2 cellular contexts compared by ENCODE assay signal in the genomic region with DNA sequence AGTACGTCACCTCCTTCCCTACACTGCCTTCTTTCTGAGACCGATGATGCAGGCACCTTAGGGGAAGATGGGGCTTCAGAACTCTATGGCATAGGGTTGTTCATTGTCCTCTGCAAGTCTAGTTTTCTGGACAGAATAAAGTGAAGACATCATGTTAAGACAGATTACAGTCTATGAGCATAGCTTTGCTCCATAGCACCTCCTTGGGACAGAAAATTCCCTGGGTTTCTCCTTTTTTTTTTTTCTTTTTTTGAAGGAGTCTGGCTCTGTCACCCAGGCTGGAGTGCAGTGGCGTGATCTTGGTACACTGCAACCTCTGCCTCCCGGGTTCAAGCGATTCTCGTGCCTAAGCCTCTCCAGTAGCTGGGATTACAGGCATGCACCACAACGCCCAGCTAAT.
TF ChIP-seq lines count a peak whose summit lies in the region.

No MANE protein-coding gene starts in this region.

TF ChIP-seq in SK-N-SH, 30 proteins besides CTCF, POLR2A, EP300 and RAD21 (continued from another document):
- TF ChIP-seq USF2 (IDR thresholded peaks at IDR 0.05; ENCODE audit: borderline replicate concordance, low read depth, low read length) = no peak
- TF ChIP-seq FOXM1 (IDR thresholded peaks at IDR 0.05; ENCODE audit: low read depth) = no peak
- TF ChIP-seq MXI1 (IDR thresholded peaks at IDR 0.05; ENCODE audit: low read depth, low read length) = no peak
- TF ChIP-seq, protein P1, sequence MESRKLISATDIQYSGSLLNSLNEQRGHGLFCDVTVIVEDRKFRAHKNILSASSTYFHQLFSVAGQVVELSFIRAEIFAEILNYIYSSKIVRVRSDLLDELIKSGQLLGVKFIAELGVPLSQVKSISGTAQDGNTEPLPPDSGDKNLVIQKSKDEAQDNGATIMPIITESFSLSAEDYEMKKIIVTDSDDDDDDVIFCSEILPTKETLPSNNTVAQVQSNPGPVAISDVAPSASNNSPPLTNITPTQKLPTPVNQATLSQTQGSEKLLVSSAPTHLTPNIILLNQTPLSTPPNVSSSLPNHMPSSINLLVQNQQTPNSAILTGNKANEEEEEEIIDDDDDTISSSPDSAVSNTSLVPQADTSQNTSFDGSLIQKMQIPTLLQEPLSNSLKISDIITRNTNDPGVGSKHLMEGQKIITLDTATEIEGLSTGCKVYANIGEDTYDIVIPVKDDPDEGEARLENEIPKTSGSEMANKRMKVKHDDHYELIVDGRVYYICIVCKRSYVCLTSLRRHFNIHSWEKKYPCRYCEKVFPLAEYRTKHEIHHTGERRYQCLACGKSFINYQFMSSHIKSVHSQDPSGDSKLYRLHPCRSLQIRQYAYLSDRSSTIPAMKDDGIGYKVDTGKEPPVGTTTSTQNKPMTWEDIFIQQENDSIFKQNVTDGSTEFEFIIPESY (IDR thresholded peaks at IDR 0.05; ENCODE audit: borderline replicate concordance, low read depth) = no peak
- no peak for TF ChIP-seq ELF1 (IDR thresholded peaks at IDR 0.05)

TF ChIP-seq in SK-N-SH treated with all-trans-retinoic acid at 6 μM for 48 hours, 23 proteins besides CTCF, POLR2A, EP300 and RAD21 (continued from another document):
- TF ChIP-seq POU6F1 (CRISPR knock-in tag; IDR thresholded peaks at IDR 0.05; ENCODE audit: borderline replicate concordance, low read depth) = no peak
- no peak for TF ChIP-seq RARB (CRISPR knock-in tag; IDR thresholded peaks at IDR 0.05)
- TF ChIP-seq TSHZ2 (CRISPR knock-in tag; IDR thresholded peaks at IDR 0.05) = no peak
- TF ChIP-seq CREB5 (CRISPR knock-in tag; IDR thresholded peaks at IDR 0.05; ENCODE audit: low read depth) = no peak
- no peak for TF ChIP-seq ZNF565 (CRISPR knock-in tag; conservative IDR thresholded peaks at IDR 0.05; ENCODE audit: low read depth)
- no peak for TF ChIP-seq ZNF8 (CRISPR knock-in tag; IDR thresholded peaks at IDR 0.05)
- no peak for TF ChIP-seq ARNTL (CRISPR knock-in tag; IDR thresholded peaks at IDR 0.05; ENCODE audit: borderline replicate concordance, low read depth)
